20 cellular contexts compared by ENCODE assay signal in the genomic region with DNA sequence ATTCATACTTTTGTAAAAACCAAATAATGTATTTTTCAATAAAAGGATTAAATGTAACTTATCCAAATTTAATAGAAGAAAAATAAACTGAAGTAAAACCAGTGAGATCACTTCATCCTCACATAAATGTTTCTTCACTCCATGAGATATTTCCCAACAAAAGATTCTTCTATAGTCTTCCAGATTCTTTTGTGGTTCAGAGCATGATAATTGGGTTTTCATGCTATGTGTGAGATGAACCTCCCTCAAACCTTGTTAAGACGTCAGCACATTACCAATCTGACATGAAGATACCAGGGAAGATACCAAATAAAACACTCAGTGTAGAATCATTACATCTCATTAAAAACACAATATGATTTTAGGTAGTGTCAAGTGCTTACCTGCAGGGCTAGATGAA.
"Had no signal": no experiment of that assay in that cellular context is flagged by ENCODE, and none has a peak within 500 bp of the region (broad histone marks: within the 10 kb centered on the region; RNA-seq: fewer than 3 reads in every experiment).

No MANE protein-coding gene starts in this region.

- H3K4me1 ChIP-seq: heart left ventricle, parathyroid adenoma, psoas muscle had no signal

- DNase-seq: effector CD4-positive, alpha-beta T cell; endodermal cell; heart left ventricle; hippocampal formation; kidney glomerular epithelial cell; mammary epithelial cell; naive thymus-derived CD4-positive, alpha-beta T cell; nephron progenitor cell; psoas muscle; retina; stimulated activated CD4-positive, alpha-beta T cell treated with anti-CD3 and anti-CD28 coated beads, Interleukin-2, amount 100 ng/mL, for 24 hours; stimulated activated CD4-positive, alpha-beta T cell treated with anti-CD3 and anti-CD28 coated beads, Interleukin-4, amount 100 ng/mL, for 4 hours; stimulated activated naive B cell treated with anti-CD40 and anti-IgM and Interleukin-4, amounts not matched to agents 10 μg/mL and 1 μg/mL and 100 μg/mL, for 72 hours; trophoblast cell had no signal

- H3K36me3 ChIP-seq: heart left ventricle had no signal

- H3K4me3 ChIP-seq: coronary artery, heart left ventricle, psoas muscle, skin epidermis had no signal

- H3K9me3 ChIP-seq: psoas muscle had no signal

- ATAC-seq: heart left ventricle; naive thymus-derived CD4-positive, alpha-beta T cell; psoas muscle; sciatic nerve; stimulated activated naive B cell treated with anti-CD40 and anti-IgM and Interleukin-4, amounts not matched to agents 10 μg/mL and 1 μg/mL and 100 μg/mL, for 72 hours had no signal

- FAIRE-seq: islet of Langerhans, urothelium cell line had no signal

- H3K27ac ChIP-seq: coronary artery, heart left ventricle, parathyroid adenoma, psoas muscle had no signal

- H3K36me3 Mint-ChIP-seq: naive thymus-derived CD4-positive, alpha-beta T cell; stimulated activated naive B cell treated with anti-CD40 and anti-IgM and Interleukin-4, amounts not matched to agents 10 μg/mL and 1 μg/mL and 100 μg/mL, for 72 hours had no signal

- H3K9ac ChIP-seq: parathyroid adenoma had no signal

- H2AFZ ChIP-seq: parathyroid adenoma had no signal

- H3K79me2 ChIP-seq: parathyroid adenoma had no signal

- H3K4me1 Mint-ChIP-seq: endodermal cell; naive thymus-derived CD4-positive, alpha-beta T cell; nephron progenitor cell; stimulated activated naive B cell treated with anti-CD40 and anti-IgM and Interleukin-4, amounts not matched to agents 10 μg/mL and 1 μg/mL and 100 μg/mL, for 72 hours had no signal

- H3K4me3 Mint-ChIP-seq: endodermal cell; naive thymus-derived CD4-positive, alpha-beta T cell; nephron progenitor cell; stimulated activated naive B cell treated with anti-CD40 and anti-IgM and Interleukin-4, amounts not matched to agents 10 μg/mL and 1 μg/mL and 100 μg/mL, for 72 hours had no signal

- H3K27ac Mint-ChIP-seq: endodermal cell; naive thymus-derived CD4-positive, alpha-beta T cell; nephron progenitor cell; stimulated activated naive B cell treated with anti-CD40 and anti-IgM and Interleukin-4, amounts not matched to agents 10 μg/mL and 1 μg/mL and 100 μg/mL, for 72 hours had no signal
